Comparison of ENCODE assay signal across 1 cellular context in the genomic region with DNA sequence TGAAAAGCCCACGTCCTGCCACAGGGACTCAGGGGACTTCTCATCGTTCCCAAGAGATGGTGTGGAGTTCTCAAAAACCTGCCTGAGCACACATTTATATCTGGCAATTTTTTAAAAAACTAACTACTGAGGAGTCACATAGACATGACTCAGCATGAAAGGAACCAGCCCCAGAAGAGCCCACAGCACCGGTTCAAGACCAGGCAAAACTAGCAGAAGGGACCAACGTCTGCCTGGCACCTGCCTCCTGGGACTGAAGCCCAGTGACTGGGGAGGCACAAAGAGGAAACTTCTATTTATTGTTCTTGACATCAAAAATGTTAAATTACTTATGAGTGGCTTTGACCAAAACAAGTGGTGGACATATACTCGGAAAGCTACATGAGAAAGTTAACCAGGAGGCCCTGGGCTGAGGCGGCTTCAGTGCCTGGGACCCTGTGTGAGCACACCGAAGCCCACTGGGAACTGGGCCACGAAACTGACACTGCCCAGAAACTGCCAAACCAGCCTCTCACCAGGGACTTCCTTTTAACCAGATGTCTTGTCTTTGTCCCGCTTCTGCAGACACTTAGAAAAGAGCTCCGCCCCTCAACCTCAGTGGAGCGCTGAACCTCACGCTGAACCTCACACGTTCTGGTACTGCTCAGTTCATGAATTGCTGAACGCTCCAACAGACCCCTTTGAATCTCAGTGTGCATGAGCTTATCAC.
TF ChIP-seq lines count a peak whose summit lies in the region.

No MANE protein-coding gene starts in this region.

TF ChIP-seq in GM23338, 12 proteins besides CTCF, POLR2A, EP300 and RAD21 (continued from another document):
- TF ChIP-seq ETS1 (IDR thresholded peaks at IDR 0.05), result no peak
- no peak for TF ChIP-seq EZH2 (IDR thresholded peaks at IDR 0.05; ENCODE audit: low read depth, unreplicated experiment)
- TF ChIP-seq, protein P1, sequence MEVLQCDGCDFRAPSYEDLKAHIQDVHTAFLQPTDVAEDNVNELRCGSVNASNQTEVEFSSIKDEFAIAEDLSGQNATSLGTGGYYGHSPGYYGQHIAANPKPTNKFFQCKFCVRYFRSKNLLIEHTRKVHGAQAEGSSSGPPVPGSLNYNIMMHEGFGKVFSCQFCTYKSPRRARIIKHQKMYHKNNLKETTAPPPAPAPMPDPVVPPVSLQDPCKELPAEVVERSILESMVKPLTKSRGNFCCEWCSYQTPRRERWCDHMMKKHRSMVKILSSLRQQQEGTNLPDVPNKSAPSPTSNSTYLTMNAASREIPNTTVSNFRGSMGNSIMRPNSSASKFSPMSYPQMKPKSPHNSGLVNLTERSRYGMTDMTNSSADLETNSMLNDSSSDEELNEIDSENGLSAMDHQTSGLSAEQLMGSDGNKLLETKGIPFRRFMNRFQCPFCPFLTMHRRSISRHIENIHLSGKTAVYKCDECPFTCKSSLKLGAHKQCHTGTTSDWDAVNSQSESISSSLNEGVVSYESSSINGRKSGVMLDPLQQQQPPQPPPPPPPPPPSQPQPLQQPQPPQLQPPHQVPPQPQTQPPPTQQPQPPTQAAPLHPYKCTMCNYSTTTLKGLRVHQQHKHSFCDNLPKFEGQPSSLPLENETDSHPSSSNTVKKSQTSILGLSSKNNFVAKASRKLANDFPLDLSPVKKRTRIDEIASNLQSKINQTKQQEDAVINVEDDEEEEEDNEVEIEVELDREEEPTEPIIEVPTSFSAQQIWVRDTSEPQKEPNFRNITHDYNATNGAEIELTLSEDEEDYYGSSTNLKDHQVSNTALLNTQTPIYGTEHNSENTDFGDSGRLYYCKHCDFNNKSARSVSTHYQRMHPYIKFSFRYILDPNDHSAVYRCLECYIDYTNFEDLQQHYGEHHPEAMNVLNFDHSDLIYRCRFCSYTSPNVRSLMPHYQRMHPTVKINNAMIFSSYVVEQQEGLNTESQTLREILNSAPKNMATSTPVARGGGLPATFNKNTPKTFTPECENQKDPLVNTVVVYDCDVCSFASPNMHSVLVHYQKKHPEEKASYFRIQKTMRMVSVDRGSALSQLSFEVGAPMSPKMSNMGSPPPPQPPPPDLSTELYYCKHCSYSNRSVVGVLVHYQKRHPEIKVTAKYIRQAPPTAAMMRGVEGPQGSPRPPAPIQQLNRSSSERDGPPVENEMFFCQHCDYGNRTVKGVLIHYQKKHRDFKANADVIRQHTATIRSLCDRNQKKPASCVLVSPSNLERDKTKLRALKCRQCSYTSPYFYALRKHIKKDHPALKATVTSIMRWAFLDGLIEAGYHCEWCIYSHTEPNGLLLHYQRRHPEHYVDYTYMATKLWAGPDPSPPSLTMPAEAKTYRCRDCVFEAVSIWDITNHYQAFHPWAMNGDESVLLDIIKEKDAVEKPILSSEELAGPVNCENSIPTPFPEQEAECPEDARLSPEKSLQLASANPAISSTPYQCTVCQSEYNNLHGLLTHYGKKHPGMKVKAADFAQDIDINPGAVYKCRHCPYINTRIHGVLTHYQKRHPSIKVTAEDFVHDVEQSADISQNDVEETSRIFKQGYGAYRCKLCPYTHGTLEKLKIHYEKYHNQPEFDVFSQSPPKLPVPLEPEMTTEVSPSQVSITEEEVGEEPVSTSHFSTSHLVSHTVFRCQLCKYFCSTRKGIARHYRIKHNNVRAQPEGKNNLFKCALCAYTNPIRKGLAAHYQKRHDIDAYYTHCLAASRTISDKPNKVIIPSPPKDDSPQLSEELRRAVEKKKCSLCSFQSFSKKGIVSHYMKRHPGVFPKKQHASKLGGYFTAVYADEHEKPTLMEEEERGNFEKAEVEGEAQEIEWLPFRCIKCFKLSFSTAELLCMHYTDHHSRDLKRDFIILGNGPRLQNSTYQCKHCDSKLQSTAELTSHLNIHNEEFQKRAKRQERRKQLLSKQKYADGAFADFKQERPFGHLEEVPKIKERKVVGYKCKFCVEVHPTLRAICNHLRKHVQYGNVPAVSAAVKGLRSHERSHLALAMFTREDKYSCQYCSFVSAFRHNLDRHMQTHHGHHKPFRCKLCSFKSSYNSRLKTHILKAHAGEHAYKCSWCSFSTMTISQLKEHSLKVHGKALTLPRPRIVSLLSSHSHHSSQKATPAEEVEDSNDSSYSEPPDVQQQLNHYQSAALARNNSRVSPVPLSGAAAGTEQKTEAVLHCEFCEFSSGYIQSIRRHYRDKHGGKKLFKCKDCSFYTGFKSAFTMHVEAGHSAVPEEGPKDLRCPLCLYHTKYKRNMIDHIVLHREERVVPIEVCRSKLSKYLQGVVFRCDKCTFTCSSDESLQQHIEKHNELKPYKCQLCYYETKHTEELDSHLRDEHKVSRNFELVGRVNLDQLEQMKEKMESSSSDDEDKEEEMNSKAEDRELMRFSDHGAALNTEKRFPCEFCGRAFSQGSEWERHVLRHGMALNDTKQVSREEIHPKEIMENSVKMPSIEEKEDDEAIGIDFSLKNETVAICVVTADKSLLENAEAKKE (CRISPR knock-in tag; IDR thresholded peaks at IDR 0.05), result no peak
TF ChIP-seq in GM23338: peak in this region for 0.
